23 cellular contexts compared by ENCODE assay signal in genomic region chr2:239533917-239534316, GRCh38.
DNase-seq lines count a peak whose midpoint lies in the region; ATAC-seq, FAIRE-seq and TF ChIP-seq lines count a peak whose summit lies in the region.
"Had no signal": no experiment of that assay in that cellular context is flagged by ENCODE, and none has a peak within 500 bp of the region (broad histone marks: within the 10 kb centered on the region; RNA-seq: fewer than 3 reads in every experiment).

No MANE protein-coding gene starts in this region.

- peaks cover 53% of the 10 kb centered on the region for H3K27me3 Mint-ChIP-seq in MCF 10A (ENCODE audit: insufficient read depth, unreplicated experiment)

- no peaks in the 10 kb centered on the region for H3K9me3 Mint-ChIP-seq in MCF 10A (ENCODE audit: unreplicated experiment)
- H3K9me3 Mint-ChIP-seq: stimulated activated effector memory CD8-positive, alpha-beta T cell treated with anti-CD3 and anti-CD28 coated beads, Interleukin-12 subunit alpha, Interleukin-12 subunit beta, amount 100 ng/mL, for 72 hours had no signal

- H3K4me3 Mint-ChIP-seq in MCF 10A (ENCODE audit: unreplicated experiment): no peak overlapping the region
- H3K4me3 Mint-ChIP-seq: activated CD8-positive, alpha-beta T cell treated with anti-CD3 and anti-CD28 coated beads, Interleukin-2, amount 10 ng/mL, durations not matched to agents 7 days and 5 days; activated naive CD8-positive, alpha-beta T cell treated with anti-CD3 and anti-CD28 coated beads for 36 hours; CD8-positive, alpha-beta memory T cell; IgD-negative memory B cell; nephron progenitor cell; stimulated activated effector memory CD8-positive, alpha-beta T cell treated with anti-CD3 and anti-CD28 coated beads, Interleukin-12 subunit alpha, Interleukin-12 subunit beta, amount 100 ng/mL, for 72 hours; T-helper 17 cell; WTC11 had no signal

- no peaks in the 10 kb centered on the region for H3K4me1 Mint-ChIP-seq in MCF 10A (ENCODE audit: insufficient read depth, unreplicated experiment)
- H3K4me1 Mint-ChIP-seq: activated naive CD8-positive, alpha-beta T cell treated with anti-CD3 and anti-CD28 coated beads for 36 hours; CD8-positive, alpha-beta memory T cell; WTC11 had no signal

- POLR2A ChIA-PET in MCF 10A (lab: Yijun Ruan, JAX): no interaction called here

- intact Hi-C loops in posterior vena cava (cut with DNase I) (no loop called here), MCF 10A (cut with micrococcal nuclease) (no loop called here)

- DNase-seq in AG20443 (ENCODE audit: low spot score) (peak; percentile 64), NCI-H2196 treated with DMSO at 0.1 percent for 48 hours (lab: John Stamatoyannopoulos, UW; ENCODE audit: unreplicated experiment) (peak; percentile 63), globus pallidus (ENCODE audit: low spot score) (peak; percentile 7), posterior vena cava (ENCODE audit: low spot score) (peak; percentile 93), NCI-H774 (lab: John Stamatoyannopoulos, UW) (no peak), MCF 10A (ENCODE audit: unreplicated experiment) (no peak), GM19239 (ENCODE audit: insufficient read length, low spot score) (no peak)
- DNase-seq: activated CD8-positive, alpha-beta T cell treated with anti-CD3 and anti-CD28 coated beads, Interleukin-2, amount 10 ng/mL, durations not matched to agents 7 days and 5 days; activated naive CD8-positive, alpha-beta T cell treated with anti-CD3 and anti-CD28 coated beads for 36 hours; activated T-cell treated with anti-CD3 and anti-CD28 coated beads, Interleukin-2, amount 50 U/mL, for 48 hours; erythroblast; islet precursor cell; mesenchymal stem cell; NCI-H187 treated with DMSO at 0.1 percent for 48 hours; NCI-H510A; nephron progenitor cell; T-helper 17 cell; thyroid gland had no signal

- no peak for TF ChIP-seq CTCF in MCF 10A (IDR thresholded peaks at IDR 0.05; ENCODE audit: unreplicated experiment)

- no peak for ATAC-seq in HG03097 (IDR thresholded peaks at IDR 0.05; ENCODE audit: low FRiP score, unreplicated experiment)
- ATAC-seq: activated CD8-positive, alpha-beta T cell treated with anti-CD3 and anti-CD28 coated beads, Interleukin-2, amount 10 ng/mL, durations not matched to agents 7 days and 5 days; stimulated activated effector memory CD8-positive, alpha-beta T cell treated with anti-CD3 and anti-CD28 coated beads, Interleukin-12 subunit alpha, Interleukin-12 subunit beta, amount 100 ng/mL, for 72 hours; T-helper 17 cell; WTC11 had no signal

- H3K36me3 Mint-ChIP-seq in MCF 10A (ENCODE audit: insufficient read depth, unreplicated experiment): no peaks in the 10 kb centered on the region
- H3K36me3 Mint-ChIP-seq: activated naive CD8-positive, alpha-beta T cell treated with anti-CD3 and anti-CD28 coated beads for 36 hours; CD8-positive, alpha-beta memory T cell; IgD-negative memory B cell; stimulated activated effector memory CD8-positive, alpha-beta T cell treated with anti-CD3 and anti-CD28 coated beads, Interleukin-12 subunit alpha, Interleukin-12 subunit beta, amount 100 ng/mL, for 72 hours; WTC11 had no signal

- H3K27ac Mint-ChIP-seq in MCF 10A (ENCODE audit: low read depth, unreplicated experiment): no peak overlapping the region
- H3K27ac Mint-ChIP-seq: activated CD8-positive, alpha-beta T cell treated with anti-CD3 and anti-CD28 coated beads, Interleukin-2, amount 10 ng/mL, durations not matched to agents 7 days and 5 days; activated naive CD8-positive, alpha-beta T cell treated with anti-CD3 and anti-CD28 coated beads for 36 hours; stimulated activated effector memory CD8-positive, alpha-beta T cell treated with anti-CD3 and anti-CD28 coated beads, Interleukin-12 subunit alpha, Interleukin-12 subunit beta, amount 100 ng/mL, for 72 hours; T-helper 17 cell; WTC11 had no signal

- no TSS peak for BruUV-seq in MCF 10A (replicated peaks; lab: Mats Ljungman, UMichigan)

- FAIRE-seq in GM19239 (lab: Jason Lieb, UNC): no peak

- CTCF ChIA-PET in MCF 10A (lab: Yijun Ruan, JAX): interaction anchor here (0.5 to 0.7 kb wide), 2 partner anchors 71 to 483 kb away, joined by 3 read pairs; no protein-coding TSS in a partner anchor

Comparison
In these comparisons a context has a peak if more than half of its experiments do, and no peak if none do; other contexts are left out.
1. DNase-seq: peak in AG20443 (single experiment), NCI-H2196 treated with DMSO at 0.1 percent for 48 hours (single experiment), globus pallidus (single experiment) and posterior vena cava (single experiment); none in NCI-H774 (single experiment), MCF 10A (single experiment) and GM19239 (single experiment).